8 cellular contexts compared by ENCODE assay signal in the genomic region with DNA sequence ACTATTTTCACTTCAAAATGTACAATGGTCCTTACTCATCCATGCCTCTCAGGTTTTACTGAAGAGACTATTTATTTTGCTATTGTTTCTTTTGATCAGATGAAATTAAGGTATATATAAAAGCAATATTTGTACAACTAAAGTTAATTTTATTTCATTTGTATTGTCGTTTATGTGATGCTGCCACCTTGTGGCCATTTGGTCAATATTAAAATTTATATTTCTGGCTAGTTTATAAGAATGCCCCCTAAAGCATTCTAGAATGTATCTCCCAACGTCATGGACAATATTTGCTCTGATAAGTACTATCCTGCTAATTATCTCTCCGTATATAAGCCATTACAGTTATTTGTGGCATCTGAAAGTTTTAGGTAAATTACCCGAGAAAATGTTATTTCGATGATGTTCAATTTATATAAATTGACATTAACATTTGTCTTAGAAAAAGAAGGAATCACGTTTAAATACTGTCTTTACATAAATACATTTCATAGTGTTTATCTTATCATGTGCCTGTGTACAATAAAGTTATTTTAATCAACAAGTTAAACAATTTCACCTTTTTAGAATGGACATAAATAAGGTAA.
A peak's percentile ranks its signal among the peaks of the same experiment; 100 is the strongest.
DNase-seq lines count a peak whose midpoint lies in the region; ATAC-seq and TF ChIP-seq lines count a peak whose summit lies in the region.

No MANE protein-coding gene starts in this region.

- H2BK15ac ChIP-seq in neuronal stem cell (ENCODE audit: low read length), result no peak overlapping the region

- H3K27me3 ChIP-seq in left lung (no peaks in the 10 kb centered on the region), neuronal stem cell (ENCODE audit: control insufficient read depth in 3 of 3, insufficient read depth in 3 of 3, low read depth in 1 of 3, low read length in 3 of 3) (no peaks in the 10 kb centered on the region)

- intact Hi-C loops in left lung (cut with DNase I), result no loop called here

- H2BK12ac ChIP-seq in neuronal stem cell (ENCODE audit: low read length), result no peak overlapping the region

- H3K9me3 ChIP-seq in left lung (no peaks in the 10 kb centered on the region), neuronal stem cell (replicated peaks in 1 of 2; ENCODE audit: control insufficient read depth in 2 of 2, insufficient read depth in 1 of 2, low read depth in 1 of 2, low read length in 2 of 2) (no peaks in the 10 kb centered on the region)

- peak; percentile 11 for DNase-seq in DMS53 treated with DMSO at 0.1 percent for 48 hours (lab: John Stamatoyannopoulos, UW; ENCODE audit: unreplicated experiment)
- DNase-seq in KG1 (lab: John Stamatoyannopoulos, UW), result peak; percentile 8
- peak; percentile 24 for DNase-seq in amniotic epithelial cell (ENCODE audit: low read depth)
- DNase-seq in left lung, result no peak
- DNase-seq in neuronal stem cell (ENCODE audit: low spot score), result no peak
- DNase-seq in NCI-H226, result no peak
- no peak for DNase-seq in 8988T

- no peak overlapping the region for H3K18ac ChIP-seq in neuronal stem cell (ENCODE audit: low read length)

- no peak overlapping the region for H3K4ac ChIP-seq in neuronal stem cell (ENCODE audit: low read length)

- peak; percentile 21 to 60 for TF ChIP-seq CTCF in left lung (IDR thresholded peaks at IDR 0.05)

- no peak overlapping the region for H3K23ac ChIP-seq in neuronal stem cell (ENCODE audit: low read depth, low read length, poor library complexity)

- ATAC-seq in left lung (no peak), HG03342 (IDR thresholded peaks at IDR 0.05; ENCODE audit: unreplicated experiment) (no peak)

- H2AK5ac ChIP-seq in neuronal stem cell (ENCODE audit: low read depth, low read length), result no peak overlapping the region

- H3K4me3 ChIP-seq in left lung, result no peak overlapping the region
- H3K4me3 ChIP-seq in neuronal stem cell (ENCODE audit: low read length in 2 of 2), result no peak overlapping the region

- H3K9ac ChIP-seq in neuronal stem cell (ENCODE audit: low read depth, low read length, poor library complexity), result no peak overlapping the region

- WGBS in neuronal stem cell (ENCODE audit: extremely low coverage in 2 of 2, insufficient read length in 2 of 2, insufficient replicate concordance in 1 of 2), 2 donors, result no CpG with 5 or more reads among the region's 6 CpGs

- H2BK5ac ChIP-seq in neuronal stem cell (ENCODE audit: low read length), result no peak overlapping the region

- H2AFZ ChIP-seq in neuronal stem cell (ENCODE audit: low read length), result no peak overlapping the region

- no peak overlapping the region for H3K14ac ChIP-seq in neuronal stem cell (ENCODE audit: low read length)

- no peak overlapping the region for H2BK120ac ChIP-seq in neuronal stem cell (ENCODE audit: low read depth, low read length)

- H3K36me3 ChIP-seq in left lung, result no peaks in the 10 kb centered on the region
- no peaks in the 10 kb centered on the region for H3K36me3 ChIP-seq in neuronal stem cell (replicated peaks in 1 of 2; ENCODE audit: control insufficient read depth in 2 of 2, insufficient read depth in 2 of 2, low read length in 2 of 2)

- H3K27ac ChIP-seq in left lung (no peak overlapping the region), neuronal stem cell (replicated peaks; ENCODE audit: low read length) (no peak overlapping the region)

- H4K91ac ChIP-seq in neuronal stem cell (ENCODE audit: low read depth, low read length, poor library complexity), result no peak overlapping the region

- H3K4me1 ChIP-seq in left lung (peaks cover 0 to 6% of the 10 kb centered on the region in 2 donors), neuronal stem cell (ENCODE audit: control insufficient read depth in 2 of 2, insufficient read depth in 1 of 2, low read depth in 1 of 2, low read length in 2 of 2) (no peaks in the 10 kb centered on the region)

- H4K8ac ChIP-seq in neuronal stem cell (ENCODE audit: low read depth, low read length), result no peak overlapping the region

- no peaks in the 10 kb centered on the region for H3K79me1 ChIP-seq in neuronal stem cell (ENCODE audit: low read depth, low read length)

- no peak overlapping the region for H3K4me2 ChIP-seq in neuronal stem cell (ENCODE audit: insufficient read depth, low read length, poor library complexity, severe bottlenecking)

Comparison
In these comparisons a context has a peak if more than half of its experiments do, and no peak if none do; other contexts are left out.
1. DNase-seq: peak in DMS53 treated with DMSO at 0.1 percent for 48 hours (single experiment), KG1 (single experiment) and amniotic epithelial cell (single experiment); none in left lung (0 of 2), neuronal stem cell (single experiment), NCI-H226 (single experiment) and 8988T (single experiment).